In the genomic region with DNA sequence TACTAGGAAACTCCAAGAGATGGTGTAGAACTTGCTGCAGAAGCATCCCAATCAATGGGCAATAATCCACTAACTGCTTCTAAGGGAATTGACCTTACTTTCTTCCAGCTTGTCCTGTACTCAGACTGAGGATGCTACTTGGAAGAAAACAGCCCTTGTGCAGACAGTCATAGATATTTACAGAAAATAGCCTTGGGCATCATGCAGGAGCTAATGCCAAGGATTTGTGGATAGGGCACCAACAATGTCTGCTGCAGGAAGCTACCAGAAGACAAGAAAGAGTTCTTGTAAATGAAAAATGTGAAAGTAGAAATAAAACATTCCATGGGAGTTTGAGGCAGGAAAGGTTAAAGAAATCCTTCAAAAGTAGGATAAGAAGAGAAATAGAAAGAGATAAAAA, we compare ENCODE assay signal across 6 cellular contexts.
"Had no signal": no experiment of that assay in that cellular context is flagged by ENCODE, and none has a peak within 500 bp of the region (broad histone marks: within the 10 kb centered on the region; RNA-seq: fewer than 3 reads in every experiment).

No MANE protein-coding gene starts in this region.

- DNase-seq: H9, HCEC 1CT, IMR-90, KG1 had no signal

- H3K4me2 ChIP-seq: GM23338 had no signal

- H3K4me3 ChIP-seq: GM23338, K562 had no signal

- ATAC-seq: GM23338, K562 had no signal

- H2AFZ ChIP-seq: GM23338 had no signal
